ENCODE assay signal across 8 cellular contexts in the genomic region with DNA sequence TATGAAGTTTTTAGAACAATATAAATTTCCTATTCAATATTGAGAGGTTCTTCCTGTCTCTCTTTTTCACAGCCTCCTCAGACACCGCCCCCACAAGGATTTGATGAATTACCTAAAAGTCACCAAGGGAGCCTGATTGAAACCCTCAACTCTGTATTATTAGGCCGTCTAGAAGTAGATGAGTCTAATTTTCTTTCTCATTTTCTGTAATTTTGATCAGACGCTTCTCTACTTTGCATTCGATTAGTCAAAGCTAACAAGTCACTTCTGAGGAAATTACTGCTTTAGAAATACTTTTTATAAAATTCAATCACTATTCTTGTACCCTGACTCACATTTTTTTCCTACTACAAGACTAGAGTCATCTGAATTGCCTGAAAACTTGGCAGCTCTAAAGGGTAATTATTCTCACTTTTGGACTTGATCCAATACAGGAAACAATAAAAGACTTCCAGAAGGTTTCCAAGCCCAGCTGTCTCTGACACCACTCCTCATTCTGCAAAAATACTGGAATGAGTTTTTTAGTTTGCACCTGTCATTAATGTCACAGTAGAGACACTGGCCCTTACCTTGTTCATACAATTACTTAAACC.
DNase-seq lines count a peak whose midpoint lies in the region; ATAC-seq, FAIRE-seq and TF ChIP-seq lines count a peak whose summit lies in the region.

No MANE protein-coding gene starts in this region.

- peaks cover 52% of the 10 kb centered on the region for H3K4me1 Mint-ChIP-seq in activated CD4-positive, alpha-beta T cell treated with anti-CD3 and anti-CD28 coated beads, Interleukin-2, amount 10 ng/mL, durations not matched to agents 24 days and 14 days
- peaks cover 48% of the 10 kb centered on the region for H3K4me1 Mint-ChIP-seq in activated CD4-positive, alpha-beta T cell treated with anti-CD3 and anti-CD28 coated beads, Interleukin-2, amount 10 ng/mL, durations not matched to agents 7 days and 5 days

- intact Hi-C loops in activated CD4-positive, alpha-beta T cell treated with anti-CD3 and anti-CD28 coated beads, Interleukin-2, amount 10 ng/mL, durations not matched to agents 24 days and 14 days (cut with micrococcal nuclease): no loop called here

- H3K27me3 Mint-ChIP-seq in activated CD4-positive, alpha-beta T cell treated with anti-CD3 and anti-CD28 coated beads, Interleukin-2, amount 10 ng/mL, durations not matched to agents 24 days and 14 days: no peaks in the 10 kb centered on the region
- no peaks in the 10 kb centered on the region for H3K27me3 Mint-ChIP-seq in activated CD4-positive, alpha-beta T cell treated with anti-CD3 and anti-CD28 coated beads, Interleukin-2, amount 10 ng/mL, durations not matched to agents 7 days and 5 days

- peak overlapping the region; percentile 53 for H3K27ac Mint-ChIP-seq in activated CD4-positive, alpha-beta T cell treated with anti-CD3 and anti-CD28 coated beads, Interleukin-2, amount 10 ng/mL, durations not matched to agents 24 days and 14 days
- H3K27ac Mint-ChIP-seq in activated CD4-positive, alpha-beta T cell treated with anti-CD3 and anti-CD28 coated beads, Interleukin-2, amount 10 ng/mL, durations not matched to agents 7 days and 5 days: no peak overlapping the region

- POLR2A ChIA-PET in activated CD4-positive, alpha-beta T cell treated with anti-CD3 and anti-CD28 coated beads, Interleukin-2, amount 10 ng/mL, durations not matched to agents 7 days and 5 days (lab: Charles Lee): no interaction called here

- CTCF ChIA-PET in activated CD4-positive, alpha-beta T cell treated with anti-CD3 and anti-CD28 coated beads, Interleukin-2, amount 10 ng/mL, durations not matched to agents 7 days and 5 days (lab: Charles Lee): interaction anchor here (0.6 kb wide), 1 partner anchor 377 kb away, joined by 3 read pairs; no protein-coding TSS in a partner anchor

- no peak overlapping the region for H3K4me3 ChIP-seq in bronchial epithelial cell (ENCODE audit: low read depth, low read length)

- no peak overlapping the region for H3K4me3 Mint-ChIP-seq in activated CD4-positive, alpha-beta T cell treated with anti-CD3 and anti-CD28 coated beads, Interleukin-2, amount 10 ng/mL, durations not matched to agents 24 days and 14 days
- H3K4me3 Mint-ChIP-seq in activated CD4-positive, alpha-beta T cell treated with anti-CD3 and anti-CD28 coated beads, Interleukin-2, amount 10 ng/mL, durations not matched to agents 7 days and 5 days: no peak overlapping the region

- H3K27me3 ChIP-seq in bronchial epithelial cell (ENCODE audit: control insufficient read depth, insufficient read depth, low read length): no peaks in the 10 kb centered on the region

- H3K36me3 Mint-ChIP-seq in activated CD4-positive, alpha-beta T cell treated with anti-CD3 and anti-CD28 coated beads, Interleukin-2, amount 10 ng/mL, durations not matched to agents 24 days and 14 days (ENCODE audit: low read depth): peaks cover 13% of the 10 kb centered on the region
- H3K36me3 Mint-ChIP-seq in activated CD4-positive, alpha-beta T cell treated with anti-CD3 and anti-CD28 coated beads, Interleukin-2, amount 10 ng/mL, durations not matched to agents 7 days and 5 days (ENCODE audit: low read depth): peaks cover 11% of the 10 kb centered on the region

- no peak for DNase-seq in activated CD4-positive, alpha-beta T cell treated with anti-CD3 and anti-CD28 coated beads, Interleukin-2, amount 10 ng/mL, durations not matched to agents 24 days and 14 days
- DNase-seq in activated CD4-positive, alpha-beta T cell treated with anti-CD3 and anti-CD28 coated beads, Interleukin-2, amount 10 ng/mL, durations not matched to agents 7 days and 5 days: no peak
- peak; percentile 9 for DNase-seq in NCI-H2029 treated with DMSO at 0.1 percent for 48 hours (lab: John Stamatoyannopoulos, UW)
- peak; percentile 80 for DNase-seq in bronchial epithelial cell (ENCODE audit: low read depth)
- peak; percentile 41 for DNase-seq in putamen (ENCODE audit: low spot score)
- DNase-seq in HUDEP-2 (lab: John Stamatoyannopoulos, UW; ENCODE audit: unreplicated experiment in 76 of 76): no peak
- DNase-seq in stimulated activated CD8-positive, alpha-beta memory T cell treated with anti-CD3 and anti-CD28 coated beads, Interleukin-4, amount 100 ng/mL, for 48 hours: no peak

- peaks cover 15% of the 10 kb centered on the region for H3K9me3 Mint-ChIP-seq in activated CD4-positive, alpha-beta T cell treated with anti-CD3 and anti-CD28 coated beads, Interleukin-2, amount 10 ng/mL, durations not matched to agents 24 days and 14 days
- H3K9me3 Mint-ChIP-seq in activated CD4-positive, alpha-beta T cell treated with anti-CD3 and anti-CD28 coated beads, Interleukin-2, amount 10 ng/mL, durations not matched to agents 7 days and 5 days: peaks cover 8% of the 10 kb centered on the region

- ATAC-seq in HG03039 (IDR thresholded peaks at IDR 0.05; ENCODE audit: unreplicated experiment): no peak

- no peak for TF ChIP-seq CTCF in bronchial epithelial cell (IDR thresholded peaks at IDR 0.05; ENCODE audit: insufficient read depth, low read length, severe bottlenecking)

- FAIRE-seq in bronchial epithelial cell (lab: Jason Lieb, UNC): no peak

- no peaks in the 10 kb centered on the region for H3K36me3 ChIP-seq in bronchial epithelial cell (ENCODE audit: control insufficient read depth, insufficient read depth, low read length)

Comparison
In these comparisons a context has a peak if more than half of its experiments do, and no peak if none do; other contexts are left out.
1. DNase-seq: peak in NCI-H2029 treated with DMSO at 0.1 percent for 48 hours (single experiment), bronchial epithelial cell (single experiment) and putamen (single experiment); none in activated CD4-positive, alpha-beta T cell treated with anti-CD3 and anti-CD28 coated beads, Interleukin-2, amount 10 ng/mL, durations not matched to agents 24 days and 14 days (single experiment), activated CD4-positive, alpha-beta T cell treated with anti-CD3 and anti-CD28 coated beads, Interleukin-2, amount 10 ng/mL, durations not matched to agents 7 days and 5 days (single experiment), HUDEP-2 (0 of 76) and stimulated activated CD8-positive, alpha-beta memory T cell treated with anti-CD3 and anti-CD28 coated beads, Interleukin-4, amount 100 ng/mL, for 48 hours (single experiment).